Comparison of ENCODE assay signal across 8 cellular contexts in the genomic region with DNA sequence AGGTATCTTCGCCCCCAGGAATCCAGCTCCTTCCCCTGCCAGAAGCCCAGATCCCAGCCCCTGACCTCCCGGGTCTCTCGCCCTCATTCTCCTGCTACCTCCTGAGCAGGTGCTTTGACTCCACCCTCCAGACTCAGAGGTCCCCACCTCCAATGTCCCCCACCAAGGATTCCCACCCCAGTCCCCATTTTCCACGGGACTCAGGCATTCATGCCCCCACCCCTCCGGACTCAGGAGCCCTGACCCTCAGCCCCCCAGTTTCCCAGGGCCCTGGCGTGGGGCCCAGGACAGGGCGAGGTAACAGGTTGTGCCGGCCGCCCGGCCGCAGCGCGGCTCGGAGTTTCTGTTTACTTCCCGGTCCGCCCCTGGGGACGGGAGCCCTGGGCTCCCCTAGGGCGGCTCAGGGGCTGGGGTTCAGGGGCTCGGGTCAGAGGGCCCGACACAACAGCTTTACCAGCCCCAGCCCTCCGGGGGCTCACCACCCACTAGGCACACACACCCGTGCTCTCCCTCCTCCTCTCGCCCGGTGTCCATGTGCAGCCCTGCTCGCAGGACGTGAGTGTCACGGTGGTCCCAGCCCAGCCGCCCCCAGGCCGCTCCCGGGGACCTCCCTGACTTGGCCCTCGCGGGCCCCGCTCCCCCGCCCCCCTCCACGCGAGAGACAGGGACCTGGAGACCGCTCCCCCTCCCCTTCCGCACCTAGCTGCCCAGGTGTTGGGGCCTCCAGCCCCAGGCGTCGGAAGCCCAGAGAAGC. TPM values are rescaled to one million over a fixed set of nuclear protein-coding genes. Genes with fewer than 3 reads are reported as not detected.
DNase-seq lines count a peak whose midpoint lies in the region; ATAC-seq lines count a peak whose summit lies in the region.
"Had no signal": no experiment of that assay in that cellular context is flagged by ENCODE, and none has a peak within 500 bp of the region (broad histone marks: within the 10 kb centered on the region; RNA-seq: fewer than 3 reads in every experiment).

No MANE protein-coding gene starts in this region.

- ATAC-seq in T-helper 17 cell = no peak
- no peak for ATAC-seq in memory B cell (ENCODE audit: low read depth)
- no peak for ATAC-seq in HG03039 (IDR thresholded peaks at IDR 0.05; ENCODE audit: unreplicated experiment)

- POLR2A ChIA-PET in CD4-positive, alpha-beta memory T cell (lab: Charles Lee; ENCODE audit: partially characterized antibody) = interaction anchor here (0.8 to 3.8 kb wide), 5 partner anchors 12 to 26 kb away, joined by 3 to 14 read pairs (median 4); no protein-coding TSS in a partner anchor

- H3K27me3 ChIP-seq in CD4-positive, alpha-beta memory T cell (ENCODE audit: insufficient read depth, low read length) = peaks cover 48% of the 10 kb centered on the region

- H3K27ac Mint-ChIP-seq in CD4-positive, alpha-beta memory T cell = peak overlapping the region in 1 of 7 donors; percentile 30
- no peak overlapping the region for H3K27ac Mint-ChIP-seq in T-helper 17 cell
- peak overlapping the region; percentile 15 for H3K27ac Mint-ChIP-seq in memory B cell
- H3K27ac Mint-ChIP-seq: activated naive CD8-positive, alpha-beta T cell treated with anti-CD3 and anti-CD28 coated beads for 36 hours had no signal

- peaks cover 5 to 16% (median 9%) of the 10 kb centered on the region in 4 donors for H3K4me1 Mint-ChIP-seq in CD4-positive, alpha-beta memory T cell
- peaks cover 5% of the 10 kb centered on the region for H3K4me1 Mint-ChIP-seq in T-helper 17 cell
- peaks cover 7% of the 10 kb centered on the region for H3K4me1 Mint-ChIP-seq in memory B cell

- H3K27ac ChIP-seq in CD4-positive, alpha-beta memory T cell (ENCODE audit: low read depth, low read length) = no peak overlapping the region

- peaks cover 8% of the 10 kb centered on the region for H3K4me1 ChIP-seq in CD4-positive, alpha-beta memory T cell (ENCODE audit: insufficient read depth, low read length)

- DNase-seq in CD4-positive, alpha-beta memory T cell = no peak
- DNase-seq in T-helper 17 cell (no peak), memory B cell (ENCODE audit: low spot score in 2 of 2) (no peak), midbrain (lab: John Stamatoyannopoulos, UW) (no peak), NCI-H1092 (lab: John Stamatoyannopoulos, UW) (no peak)
- DNase-seq: activated naive CD8-positive, alpha-beta T cell treated with anti-CD3 and anti-CD28 coated beads for 36 hours had no signal

- H3K27me3 Mint-ChIP-seq in CD4-positive, alpha-beta memory T cell = peaks cover 46 to 49% of the 10 kb centered on the region in 2 donors
- H3K27me3 Mint-ChIP-seq in T-helper 17 cell (peaks cover 71% of the 10 kb centered on the region), memory B cell (peaks cover 46% of the 10 kb centered on the region)

- no peaks in the 10 kb centered on the region for H3K36me3 Mint-ChIP-seq in CD4-positive, alpha-beta memory T cell
- H3K36me3 Mint-ChIP-seq in T-helper 17 cell (ENCODE audit: low read depth) (peaks cover 7% of the 10 kb centered on the region), memory B cell (peaks cover 2% of the 10 kb centered on the region)
- H3K36me3 Mint-ChIP-seq: activated naive CD8-positive, alpha-beta T cell treated with anti-CD3 and anti-CD28 coated beads for 36 hours had no signal

- H3K36me3 ChIP-seq in CD4-positive, alpha-beta memory T cell (ENCODE audit: insufficient read depth, low read length) = no peaks in the 10 kb centered on the region

- H3K9me3 ChIP-seq in CD4-positive, alpha-beta memory T cell (ENCODE audit: control insufficient read depth in 1 of 2, low read length in 2 of 2) = no peaks in the 10 kb centered on the region
- H3K9me3 ChIP-seq in T-helper 17 cell (ENCODE audit: control insufficient read depth, low read length, poor library complexity, severe bottlenecking) = no peaks in the 10 kb centered on the region

- CTCF ChIA-PET in CD4-positive, alpha-beta memory T cell (lab: Charles Lee; ENCODE audit: partially characterized antibody) = interaction anchor here (2.9 to 18.6 kb wide), 3 partner anchors 12 to 95 kb away, joined by 10 to 444 read pairs (median 277); a partner anchor contains a TSS

- H3K4me3 ChIP-seq in CD4-positive, alpha-beta memory T cell (ENCODE audit: low read length in 2 of 2) = no peak overlapping the region

- H3K4me3 Mint-ChIP-seq in CD4-positive, alpha-beta memory T cell = peak overlapping the region in 5 of 8 donors; percentile 20 to 59 (median 40)
- peak overlapping the region; percentile 62 for H3K4me3 Mint-ChIP-seq in T-helper 17 cell
- H3K4me3 Mint-ChIP-seq in memory B cell = peak overlapping the region; percentile 11
- H3K4me3 Mint-ChIP-seq: activated naive CD8-positive, alpha-beta T cell treated with anti-CD3 and anti-CD28 coated beads for 36 hours had no signal

- intact Hi-C loops in CD4-positive, alpha-beta memory T cell (cut with micrococcal nuclease) = no loop called here

- H3K9me3 Mint-ChIP-seq in CD4-positive, alpha-beta memory T cell = peaks cover 0 to 1% (median 0%) of the 10 kb centered on the region in 8 donors
- H3K9me3 Mint-ChIP-seq in memory B cell = no peaks in the 10 kb centered on the region
- H3K9me3 Mint-ChIP-seq: activated naive CD8-positive, alpha-beta T cell treated with anti-CD3 and anti-CD28 coated beads for 36 hours had no signal

RNA-seq across cellular contexts. Expression of a gene that starts 0.6 kb away (rescaled TPM):
- not detected for total RNA-seq in CD4-positive, alpha-beta memory T cell
- not detected for polyA plus RNA-seq in CD4-positive, alpha-beta memory T cell
- not detected for total RNA-seq in T-helper 17 cell
- total RNA-seq: M059J had no signal

RNA-seq across cellular contexts. Expression of a gene that starts 10.2 kb away (rescaled TPM):
- total RNA-seq in CD4-positive, alpha-beta memory T cell = 1 to 10 TPM; 2.9 to 3.0 TPM
- polyA plus RNA-seq in CD4-positive, alpha-beta memory T cell = under 1 TPM; 0.52 to 0.91 TPM
- total RNA-seq in T-helper 17 cell = 1 to 10 TPM; 1.4 to 1.5 TPM

RNA-seq across cellular contexts. Expression of a gene that starts 12.3 kb away (rescaled TPM):
- total RNA-seq in CD4-positive, alpha-beta memory T cell = 10 to 100 TPM; 18.4 to 22.5 TPM
- polyA plus RNA-seq in CD4-positive, alpha-beta memory T cell = 10 to 100 TPM; 41.4 to 48.8 TPM
- 10 to 100 TPM; 21.3 to 23.7 TPM for total RNA-seq in T-helper 17 cell

RNA-seq across cellular contexts. Expression of a gene that starts 12.4 kb away (rescaled TPM):
- 10 to 100 TPM; 16.0 to 18.0 TPM for total RNA-seq in CD4-positive, alpha-beta memory T cell
- polyA plus RNA-seq in CD4-positive, alpha-beta memory T cell = 10 to 100 TPM; 18.5 to 23.8 TPM
- 10 to 100 TPM; 10.6 to 14.4 TPM for total RNA-seq in T-helper 17 cell

RNA-seq across cellular contexts. Expression of a gene that starts 16.0 kb away (rescaled TPM):
- total RNA-seq in CD4-positive, alpha-beta memory T cell = 1 to 10 TPM in 1 of 2 experiments, under 1 TPM in 1; 0.73 to 1.0 TPM
- polyA plus RNA-seq in CD4-positive, alpha-beta memory T cell = under 1 TPM; 0.33 to 0.44 TPM
- 1 to 10 TPM in 1 of 2 donors, under 1 TPM in 1; 0.92 to 1.3 TPM for total RNA-seq in T-helper 17 cell

Comparison
In these comparisons a context has a peak if more than half of its experiments do, and no peak if none do; other contexts are left out.
1. H3K4me3 Mint-ChIP-seq: peak in every context shown above with its lines; median percentile 62 in T-helper 17 cell; 40 in CD4-positive, alpha-beta memory T cell; 11 in memory B cell.